In the genomic region with DNA sequence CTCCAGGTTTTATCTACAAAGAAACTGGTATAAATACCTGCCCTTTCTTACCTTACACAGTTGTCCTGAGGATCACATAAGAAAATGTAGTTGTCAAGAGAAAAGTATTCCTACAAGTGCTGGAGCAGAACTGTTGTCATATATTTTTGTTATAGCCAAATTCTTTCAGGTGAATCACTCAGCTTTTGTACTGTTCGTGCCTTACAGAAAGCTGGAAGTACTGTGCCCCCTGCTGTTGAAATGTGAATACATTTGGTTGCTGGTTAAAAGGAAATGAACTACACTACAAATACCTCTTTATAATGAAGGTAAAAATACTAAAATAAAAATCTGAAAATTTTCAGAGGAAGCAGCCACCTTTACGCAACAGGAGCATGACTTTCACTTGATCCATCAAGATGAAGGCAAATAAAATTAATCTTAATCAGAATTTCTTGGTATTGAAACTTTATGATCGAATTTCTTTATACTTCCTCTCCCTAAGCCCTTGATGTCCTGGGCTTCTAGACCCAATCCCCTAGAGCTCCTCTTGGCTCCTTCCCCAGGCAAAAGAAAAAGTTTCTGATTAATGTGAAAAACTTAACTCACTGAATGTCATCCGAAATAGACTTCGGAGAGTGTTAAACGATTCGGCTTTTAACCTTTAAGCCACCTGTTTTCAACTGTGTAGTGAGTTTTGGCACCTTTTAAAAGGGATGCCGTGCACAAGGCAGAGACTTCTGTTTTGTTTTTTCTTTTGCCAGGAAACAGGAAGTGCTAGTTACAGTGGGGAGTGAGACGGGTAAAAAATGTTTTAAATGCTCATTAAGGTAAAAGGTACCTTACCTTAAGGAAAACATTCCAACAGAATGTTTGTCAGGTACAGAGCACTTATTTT, we compare ENCODE assay signal across 2 cellular contexts.
TF ChIP-seq lines count a peak whose summit lies in the region.

No MANE protein-coding gene starts in this region.

TF ChIP-seq in K562, 482 proteins besides CTCF, POLR2A, EP300 and RAD21:
- TF ChIP-seq, protein P1, sequence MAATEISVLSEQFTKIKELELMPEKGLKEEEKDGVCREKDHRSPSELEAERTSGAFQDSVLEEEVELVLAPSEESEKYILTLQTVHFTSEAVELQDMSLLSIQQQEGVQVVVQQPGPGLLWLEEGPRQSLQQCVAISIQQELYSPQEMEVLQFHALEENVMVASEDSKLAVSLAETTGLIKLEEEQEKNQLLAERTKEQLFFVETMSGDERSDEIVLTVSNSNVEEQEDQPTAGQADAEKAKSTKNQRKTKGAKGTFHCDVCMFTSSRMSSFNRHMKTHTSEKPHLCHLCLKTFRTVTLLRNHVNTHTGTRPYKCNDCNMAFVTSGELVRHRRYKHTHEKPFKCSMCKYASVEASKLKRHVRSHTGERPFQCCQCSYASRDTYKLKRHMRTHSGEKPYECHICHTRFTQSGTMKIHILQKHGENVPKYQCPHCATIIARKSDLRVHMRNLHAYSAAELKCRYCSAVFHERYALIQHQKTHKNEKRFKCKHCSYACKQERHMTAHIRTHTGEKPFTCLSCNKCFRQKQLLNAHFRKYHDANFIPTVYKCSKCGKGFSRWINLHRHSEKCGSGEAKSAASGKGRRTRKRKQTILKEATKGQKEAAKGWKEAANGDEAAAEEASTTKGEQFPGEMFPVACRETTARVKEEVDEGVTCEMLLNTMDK (IDR thresholded peaks at IDR 0.05; ENCODE audit: borderline replicate concordance, insufficient read depth, low read depth, low read length, poor library complexity, severe bottlenecking), result peak; percentile 1
- TF ChIP-seq SMC3 (conservative IDR thresholded peaks at IDR 0.05; ENCODE audit: insufficient read depth, low read depth, low read length), result peak; percentile 45; the same call in 1 of the 2 replicates
- TF ChIP-seq PML (IDR thresholded peaks at IDR 0.05; ENCODE audit: low read length), result peak; percentile 25; the same call in 1 of the 2 replicates
- no peak for TF ChIP-seq TCFL5 (CRISPR knock-in tag; conservative IDR thresholded peaks at IDR 0.05)
- peak; percentile 40; the same call in 1 of the 2 replicates for TF ChIP-seq TEAD4 (IDR thresholded peaks at IDR 0.05; ENCODE audit: low read length)
- no peak for TF ChIP-seq TEAD4 (CRISPR knock-in tag; IDR thresholded peaks at IDR 0.05; ENCODE audit: borderline replicate concordance)
- peak; percentile 86 for TF ChIP-seq SPI1 (IDR thresholded peaks at IDR 0.05; ENCODE audit: borderline replicate concordance, low read depth, low read length)
- 0 out of 2 replicates have a peak, but pooled peaks have one; percentile 38 for TF ChIP-seq JUN (IDR thresholded peaks at IDR 0.05; ENCODE audit: borderline replicate concordance, low read depth, low read length)
- no peak for TF ChIP-seq JUN (CRISPR knock-in tag; IDR thresholded peaks at IDR 0.05; ENCODE audit: borderline replicate concordance)
- peak; percentile 16 for TF ChIP-seq POLR2B (IDR thresholded peaks at IDR 0.05; ENCODE audit: low read depth, partially characterized antibody)
- TF ChIP-seq THRB (CRISPR knock-in tag; conservative IDR thresholded peaks at IDR 0.05), result no peak

TF ChIP-seq in liver, 16 proteins besides CTCF, POLR2A, EP300 and RAD21:
- peak in 1 of 2 donors; percentile 34 for TF ChIP-seq HNF4A (conservative IDR thresholded peaks at IDR 0.05)
- TF ChIP-seq FOXA2 (IDR thresholded peaks at IDR 0.05), result no peak
